ENCODE assay signal across 1 cellular context in the genomic region with DNA sequence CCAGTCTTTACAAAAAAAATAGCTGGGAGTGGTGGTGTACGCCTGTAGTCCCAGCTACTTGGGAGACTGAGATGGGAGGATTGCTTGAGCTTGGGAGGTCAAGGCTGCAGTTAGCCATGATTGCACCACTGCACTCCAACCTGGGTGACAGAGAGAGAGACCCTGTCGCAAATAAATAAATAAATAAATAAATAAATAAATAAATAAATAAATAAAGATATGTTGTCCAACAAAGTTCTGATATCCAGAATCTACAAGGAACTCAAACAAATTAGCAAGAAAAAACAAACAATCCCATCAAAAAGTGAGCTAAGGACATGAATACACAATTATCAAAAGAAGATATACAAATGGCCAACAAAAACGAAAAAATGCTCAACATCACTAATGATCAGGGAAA.
TF ChIP-seq lines count a peak whose summit lies in the region.

No MANE protein-coding gene starts in this region.

TF ChIP-seq in HEK293, 187 proteins besides CTCF, POLR2A, EP300 and RAD21 (continued from another document):
- TF ChIP-seq, protein P1, sequence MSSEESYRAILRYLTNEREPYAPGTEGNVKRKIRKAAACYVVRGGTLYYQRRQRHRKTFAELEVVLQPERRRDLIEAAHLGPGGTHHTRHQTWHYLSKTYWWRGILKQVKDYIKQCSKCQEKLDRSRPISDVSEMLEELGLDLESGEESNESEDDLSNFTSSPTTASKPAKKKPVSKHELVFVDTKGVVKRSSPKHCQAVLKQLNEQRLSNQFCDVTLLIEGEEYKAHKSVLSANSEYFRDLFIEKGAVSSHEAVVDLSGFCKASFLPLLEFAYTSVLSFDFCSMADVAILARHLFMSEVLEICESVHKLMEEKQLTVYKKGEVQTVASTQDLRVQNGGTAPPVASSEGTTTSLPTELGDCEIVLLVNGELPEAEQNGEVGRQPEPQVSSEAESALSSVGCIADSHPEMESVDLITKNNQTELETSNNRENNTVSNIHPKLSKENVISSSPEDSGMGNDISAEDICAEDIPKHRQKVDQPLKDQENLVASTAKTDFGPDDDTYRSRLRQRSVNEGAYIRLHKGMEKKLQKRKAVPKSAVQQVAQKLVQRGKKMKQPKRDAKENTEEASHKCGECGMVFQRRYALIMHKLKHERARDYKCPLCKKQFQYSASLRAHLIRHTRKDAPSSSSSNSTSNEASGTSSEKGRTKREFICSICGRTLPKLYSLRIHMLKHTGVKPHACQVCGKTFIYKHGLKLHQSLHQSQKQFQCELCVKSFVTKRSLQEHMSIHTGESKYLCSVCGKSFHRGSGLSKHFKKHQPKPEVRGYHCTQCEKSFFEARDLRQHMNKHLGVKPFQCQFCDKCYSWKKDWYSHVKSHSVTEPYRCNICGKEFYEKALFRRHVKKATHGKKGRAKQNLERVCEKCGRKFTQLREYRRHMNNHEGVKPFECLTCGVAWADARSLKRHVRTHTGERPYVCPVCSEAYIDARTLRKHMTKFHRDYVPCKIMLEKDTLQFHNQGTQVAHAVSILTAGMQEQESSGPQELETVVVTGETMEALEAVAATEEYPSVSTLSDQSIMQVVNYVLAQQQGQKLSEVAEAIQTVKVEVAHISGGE (tag by site-specific recombination; conservative IDR thresholded peaks at IDR 0.05; ENCODE audit: low read depth): peak; percentile 51; the same call in 1 of the 2 replicates
- TF ChIP-seq ZBTB21 (tag by site-specific recombination; IDR thresholded peaks at IDR 0.05): 0 out of 2 replicates have a peak, but pooled peaks have one; percentile 9
- peak; percentile 50 for TF ChIP-seq ZNF623 (tag by site-specific recombination; IDR thresholded peaks at IDR 0.05)
- TF ChIP-seq ZNF426 (tag by site-specific recombination; IDR thresholded peaks at IDR 0.05): peak; percentile 58
TF ChIP-seq in HEK293: peak in this region for 13; not testable (repeated sequence) for 174.
